ENCODE assay signal across 24 cellular contexts in genomic region chr7:26480166-26480565, GRCh38.
"Had no signal": no experiment of that assay in that cellular context is flagged by ENCODE, and none has a peak within 500 bp of the region (broad histone marks: within the 10 kb centered on the region; RNA-seq: fewer than 3 reads in every experiment).

No MANE protein-coding gene starts in this region.

- H3K36me3 ChIP-seq: ascending aorta, brain microvascular endothelial cell, colonic mucosa, esophagus squamous epithelium, WERI-Rb-1 had no signal

- DNase-seq: activated B cell treated with CpG ODN at 0.5 μM for 24 hours; activated CD4-positive, alpha-beta memory T cell treated with anti-CD3 and anti-CD28 coated beads for 36 hours; activated CD4-positive, alpha-beta T cell treated with anti-CD3 and anti-CD28 coated beads for 36 hours; activated CD4-positive, alpha-beta T cell treated with anti-CD3 and anti-CD28 coated beads, Interleukin-2, amount 10 ng/mL, durations not matched to agents 24 days and 14 days; activated CD4-positive, CD25-positive, alpha-beta regulatory T cell treated with anti-CD3 and anti-CD28 coated beads, Interleukin-2, amount 50 U/mL, for 72 hours; activated CD8-positive, alpha-beta memory T cell treated with anti-CD3 and anti-CD28 coated beads, Interleukin-2, amount 10 ng/mL, durations not matched to agents 7 days and 5 days; activated CD8-positive, alpha-beta memory T cell treated with anti-CD3 and anti-CD28 coated beads, Interleukin-2, amount 50 U/mL, for 4 hours; activated CD8-positive, alpha-beta T cell treated with anti-CD3 and anti-CD28 coated beads, Interleukin-2, amount 10 ng/mL, durations not matched to agents 7 days and 5 days; activated effector memory CD4-positive, alpha-beta T cell treated with anti-CD3 and anti-CD28 coated beads, Interleukin-2, amount 50 U/mL, for 16 hours; activated naive CD4-positive, alpha-beta T cell treated with anti-CD3 and anti-CD28 coated beads for 36 hours; activated naive CD8-positive, alpha-beta T cell treated with anti-CD3 and anti-CD28 coated beads for 36 hours; activated naive CD8-positive, alpha-beta T cell treated with anti-CD3 and anti-CD28 coated beads, Interleukin-2, amount 50 U/mL, for 24 hours; activated T-cell treated with anti-CD3 and anti-CD28 coated beads, Interleukin-2, amount 50 U/mL, for 1 hour; activated T-cell treated with anti-CD3 and anti-CD28 coated beads, Interleukin-2, amount 50 U/mL, for 48 hours; brain microvascular endothelial cell; colonic mucosa; effector CD8-positive, alpha-beta T cell; esophagus squamous epithelium; T-helper 1 cell; T-helper 17 cell; T1000; WERI-Rb-1 had no signal

- H3K27ac ChIP-seq: ascending aorta, brain microvascular endothelial cell, colonic mucosa, epithelial cell of prostate, esophagus squamous epithelium, WERI-Rb-1 had no signal

- H3K27me3 ChIP-seq: ascending aorta, brain microvascular endothelial cell, colonic mucosa had no signal

- H3K4me3 ChIP-seq: ascending aorta, colonic mucosa, esophagus squamous epithelium had no signal

- H3K9me3 ChIP-seq: ascending aorta, colonic mucosa, esophagus squamous epithelium had no signal

- ATAC-seq: activated CD4-positive, alpha-beta T cell treated with anti-CD3 and anti-CD28 coated beads for 36 hours; activated CD8-positive, alpha-beta memory T cell treated with anti-CD3 and anti-CD28 coated beads, Interleukin-2, amount 10 ng/mL, durations not matched to agents 7 days and 5 days; activated CD8-positive, alpha-beta T cell treated with anti-CD3 and anti-CD28 coated beads, Interleukin-2, amount 10 ng/mL, durations not matched to agents 7 days and 5 days; activated naive CD8-positive, alpha-beta T cell treated with anti-CD3 and anti-CD28 coated beads, Interleukin-2, amount 50 U/mL, for 24 hours; T-helper 17 cell had no signal

- H3K4me1 ChIP-seq: ascending aorta, colonic mucosa, esophagus squamous epithelium had no signal
